ENCODE assay signal across 13 cellular contexts in genomic region chr6:14746139-14746837, GRCh38.
"Had no signal": no experiment of that assay in that cellular context is flagged by ENCODE, and none has a peak within 500 bp of the region (broad histone marks: within the 10 kb centered on the region; RNA-seq: fewer than 3 reads in every experiment).

No MANE protein-coding gene starts in this region.

- ATAC-seq: activated CD4-positive, CD25-positive, alpha-beta regulatory T cell treated with anti-CD3 and anti-CD28 coated beads, Interleukin-2, amount 50 U/mL, for 24 hours had no signal

- DNase-seq: activated naive CD4-positive, alpha-beta T cell treated with anti-CD3 and anti-CD28 coated beads for 36 hours; anterior cingulate cortex; dorsolateral prefrontal cortex; hypothalamus; kidney glomerular epithelial cell; posterior cingulate gyrus; stimulated activated CD4-positive, alpha-beta T cell treated with anti-CD3 and anti-CD28 coated beads, Interleukin-4, amount 100 ng/mL, for 4 hours; substantia nigra; SW 1271; trophoblast cell had no signal

- H3K4me3 Mint-ChIP-seq: activated naive CD4-positive, alpha-beta T cell treated with anti-CD3 and anti-CD28 coated beads for 36 hours; T-helper 2 cell treated with Interferon-gamma antibody and Interleukin-4, amounts not matched to agents 5 μg/mL and 100 μg/mL, for 36 hours had no signal

- H3K4me3 ChIP-seq: dorsolateral prefrontal cortex, skin epidermis had no signal

- H3K27ac ChIP-seq: dorsolateral prefrontal cortex, skin epidermis had no signal

- H3K9me3 Mint-ChIP-seq: T-helper 2 cell treated with Interferon-gamma antibody and Interleukin-4, amounts not matched to agents 5 μg/mL and 100 μg/mL, for 36 hours had no signal
